ENCODE assay signal across 29 cellular contexts in genomic region chr6:152904678-152905077, GRCh38.
"Had no signal": no experiment of that assay in that cellular context is flagged by ENCODE, and none has a peak within 500 bp of the region (broad histone marks: within the 10 kb centered on the region; RNA-seq: fewer than 3 reads in every experiment).

No MANE protein-coding gene starts in this region.

- H3K4me3 Mint-ChIP-seq: natural killer cell; nephron; neural progenitor cell; stimulated activated effector memory CD8-positive, alpha-beta T cell treated with anti-CD3 and anti-CD28 coated beads, Interleukin-12 subunit alpha, Interleukin-12 subunit beta, amount 100 ng/mL, for 72 hours; stimulated activated naive B cell treated with anti-CD40 and anti-IgM and Interleukin-4, amounts not matched to agents 10 μg/mL and 1 μg/mL and 100 μg/mL, for 72 hours; stimulated activated naive CD8-positive, alpha-beta T cell treated with anti-CD3 and anti-CD28 coated beads, Interleukin-15, amount 100 ng/mL, for 72 hours; type B pancreatic cell had no signal

- H3K9me3 ChIP-seq: ovary, psoas muscle, right lobe of liver, sigmoid colon, suprapubic skin, testis, tibial artery, transverse colon, upper lobe of right lung, uterus had no signal

- H3K4me1 ChIP-seq: parathyroid adenoma, psoas muscle, right lobe of liver, sigmoid colon, suprapubic skin, testis, tibial artery, transverse colon, upper lobe of right lung, uterus had no signal

- H3K36me3 Mint-ChIP-seq: natural killer cell; neural progenitor cell; stimulated activated effector memory CD8-positive, alpha-beta T cell treated with anti-CD3 and anti-CD28 coated beads, Interleukin-12 subunit alpha, Interleukin-12 subunit beta, amount 100 ng/mL, for 72 hours; stimulated activated naive B cell treated with anti-CD40 and anti-IgM and Interleukin-4, amounts not matched to agents 10 μg/mL and 1 μg/mL and 100 μg/mL, for 72 hours; type B pancreatic cell had no signal

- ATAC-seq: natural killer cell; psoas muscle; right cardiac atrium; right lobe of liver; stimulated activated effector memory CD8-positive, alpha-beta T cell treated with anti-CD3 and anti-CD28 coated beads, Interleukin-12 subunit alpha, Interleukin-12 subunit beta, amount 100 ng/mL, for 72 hours; stimulated activated naive B cell treated with anti-CD40 and anti-IgM and Interleukin-4, amounts not matched to agents 10 μg/mL and 1 μg/mL and 100 μg/mL, for 72 hours; stimulated activated naive CD8-positive, alpha-beta T cell treated with anti-CD3 and anti-CD28 coated beads, Interleukin-15, amount 100 ng/mL, for 72 hours; stimulated activated naive CD8-positive, alpha-beta T cell treated with anti-CD3 and anti-CD28 coated beads, Interleukin-15, Interleukin-2, amounts not matched to agents 100 U/mL and 50 U/mL, for 24 hours; upper lobe of right lung had no signal

- H3K27ac Mint-ChIP-seq: natural killer cell; nephron; neural progenitor cell; progenitor cell of endocrine pancreas; stimulated activated effector memory CD8-positive, alpha-beta T cell treated with anti-CD3 and anti-CD28 coated beads, Interleukin-12 subunit alpha, Interleukin-12 subunit beta, amount 100 ng/mL, for 72 hours; stimulated activated naive B cell treated with anti-CD40 and anti-IgM and Interleukin-4, amounts not matched to agents 10 μg/mL and 1 μg/mL and 100 μg/mL, for 72 hours; stimulated activated naive CD8-positive, alpha-beta T cell treated with anti-CD3 and anti-CD28 coated beads, Interleukin-15, amount 100 ng/mL, for 72 hours; type B pancreatic cell had no signal

- H3K4me2 ChIP-seq: neural progenitor cell had no signal

- H3K79me2 ChIP-seq: parathyroid adenoma had no signal

- H3K36me3 ChIP-seq: neural progenitor cell, ovary, right lobe of liver, sigmoid colon, suprapubic skin, tibial artery, upper lobe of right lung, uterus had no signal

- H3K4me1 Mint-ChIP-seq: natural killer cell; nephron; stimulated activated effector memory CD8-positive, alpha-beta T cell treated with anti-CD3 and anti-CD28 coated beads, Interleukin-12 subunit alpha, Interleukin-12 subunit beta, amount 100 ng/mL, for 72 hours; stimulated activated naive B cell treated with anti-CD40 and anti-IgM and Interleukin-4, amounts not matched to agents 10 μg/mL and 1 μg/mL and 100 μg/mL, for 72 hours; stimulated activated naive CD8-positive, alpha-beta T cell treated with anti-CD3 and anti-CD28 coated beads, Interleukin-15, amount 100 ng/mL, for 72 hours had no signal

- H3K9ac ChIP-seq: neural progenitor cell, parathyroid adenoma had no signal

- H3K9me3 Mint-ChIP-seq: natural killer cell; nephron; neural progenitor cell; stimulated activated effector memory CD8-positive, alpha-beta T cell treated with anti-CD3 and anti-CD28 coated beads, Interleukin-12 subunit alpha, Interleukin-12 subunit beta, amount 100 ng/mL, for 72 hours; stimulated activated naive B cell treated with anti-CD40 and anti-IgM and Interleukin-4, amounts not matched to agents 10 μg/mL and 1 μg/mL and 100 μg/mL, for 72 hours; stimulated activated naive CD8-positive, alpha-beta T cell treated with anti-CD3 and anti-CD28 coated beads, Interleukin-15, amount 100 ng/mL, for 72 hours; type B pancreatic cell had no signal

- DNase-seq: natural killer cell; occipital lobe; ovary; posterior cingulate gyrus; psoas muscle; right cardiac atrium; right lobe of liver; sigmoid colon; small intestine; stimulated activated CD4-positive, alpha-beta T cell treated with anti-CD3 and anti-CD28 coated beads, Interleukin-15, amount 100 ng/mL, for 24 hours; stimulated activated CD4-positive, alpha-beta T cell treated with anti-CD3 and anti-CD28 coated beads, Interleukin-2, amount 100 ng/mL, for 24 hours; stimulated activated CD4-positive, alpha-beta T cell treated with anti-CD3 and anti-CD28 coated beads, Interleukin-2, amount 100 ng/mL, for 48 hours; stimulated activated CD4-positive, alpha-beta T cell treated with anti-CD3 and anti-CD28 coated beads, Interleukin-4, amount 100 ng/mL, for 24 hours; stimulated activated naive B cell treated with anti-CD40 and anti-IgM and Interleukin-4, amounts not matched to agents 10 μg/mL and 1 μg/mL and 100 μg/mL, for 72 hours; stimulated activated naive CD8-positive, alpha-beta T cell treated with anti-CD3 and anti-CD28 coated beads, Interleukin-15, amount 100 ng/mL, for 72 hours; stimulated activated naive CD8-positive, alpha-beta T cell treated with anti-CD3 and anti-CD28 coated beads, Interleukin-15, Interleukin-2, amounts not matched to agents 100 U/mL and 50 U/mL, for 24 hours; substantia nigra; testis; tibial artery; transverse colon; upper lobe of right lung; uterus had no signal

- H3K27ac ChIP-seq: neural progenitor cell, ovary, parathyroid adenoma, psoas muscle, right lobe of liver, sigmoid colon, suprapubic skin, testis, tibial artery, transverse colon, upper lobe of right lung, uterus had no signal

- H3K4me3 ChIP-seq: neural progenitor cell, ovary, psoas muscle, right lobe of liver, sigmoid colon, suprapubic skin, testis, tibial artery, transverse colon, upper lobe of right lung, uterus had no signal

- H3K27me3 Mint-ChIP-seq: progenitor cell of endocrine pancreas had no signal

- H2AFZ ChIP-seq: neural progenitor cell, parathyroid adenoma had no signal

- H3K27me3 ChIP-seq: neural progenitor cell, ovary, right lobe of liver, sigmoid colon, suprapubic skin, testis, tibial artery, transverse colon, upper lobe of right lung, uterus had no signal
